ENCODE assay signal across 18 cellular contexts in genomic region chr3:15161113-15161512, GRCh38.
"Had no signal": no experiment of that assay in that cellular context is flagged by ENCODE, and none has a peak within 500 bp of the region (broad histone marks: within the 10 kb centered on the region; RNA-seq: fewer than 3 reads in every experiment).

No MANE protein-coding gene starts in this region.

- H3K27me3 ChIP-seq: right lobe of liver had no signal

- H3K9me3 ChIP-seq: heart left ventricle, neutrophil, right lobe of liver, thoracic aorta had no signal

- H3K4me3 ChIP-seq: heart left ventricle, mucosa of descending colon, psoas muscle, right lobe of liver, thoracic aorta, transverse colon had no signal

- H3K36me3 ChIP-seq: heart left ventricle, neutrophil, right lobe of liver, thoracic aorta, transverse colon had no signal

- H3K4me3 Mint-ChIP-seq: naive thymus-derived CD8-positive, alpha-beta T cell; stimulated activated naive B cell treated with anti-CD40 and anti-IgM and Interleukin-4, amounts not matched to agents 10 μg/mL and 1 μg/mL and 100 μg/mL, for 72 hours; stimulated activated naive CD8-positive, alpha-beta T cell treated with anti-CD3 and anti-CD28 coated beads, Interleukin-15, amount 100 ng/mL, for 72 hours had no signal

- H3K4me1 ChIP-seq: heart left ventricle, psoas muscle, right lobe of liver, transverse colon had no signal

- H3K36me3 Mint-ChIP-seq: stimulated activated naive B cell treated with anti-CD40 and anti-IgM and Interleukin-4, amounts not matched to agents 10 μg/mL and 1 μg/mL and 100 μg/mL, for 72 hours had no signal

- DNase-seq: dermis blood vessel endothelial cell; erythroblast; heart left ventricle; hippocampal formation; kidney glomerular epithelial cell; mammary epithelial cell; mucosa of descending colon; naive thymus-derived CD8-positive, alpha-beta T cell; psoas muscle; retina; right lobe of liver; stimulated activated CD4-positive, alpha-beta T cell treated with anti-CD3 and anti-CD28 coated beads, Interleukin-2, amount 100 ng/mL, for 24 hours; stimulated activated CD4-positive, alpha-beta T cell treated with anti-CD3 and anti-CD28 coated beads, Interleukin-4, amount 100 ng/mL, for 4 hours; stimulated activated naive B cell treated with anti-CD40 and anti-IgM and Interleukin-4, amounts not matched to agents 10 μg/mL and 1 μg/mL and 100 μg/mL, for 72 hours; stimulated activated naive CD8-positive, alpha-beta T cell treated with anti-CD3 and anti-CD28 coated beads, Interleukin-15, amount 100 ng/mL, for 72 hours; transverse colon had no signal

- H3K27ac Mint-ChIP-seq: naive thymus-derived CD8-positive, alpha-beta T cell; stimulated activated naive B cell treated with anti-CD40 and anti-IgM and Interleukin-4, amounts not matched to agents 10 μg/mL and 1 μg/mL and 100 μg/mL, for 72 hours; stimulated activated naive CD8-positive, alpha-beta T cell treated with anti-CD3 and anti-CD28 coated beads, Interleukin-15, amount 100 ng/mL, for 72 hours had no signal

- H3K27ac ChIP-seq: heart left ventricle, neutrophil, psoas muscle, right lobe of liver, thoracic aorta, transverse colon had no signal
